Comparison of ENCODE assay signal across 1 cellular context in genomic region chr11:124798991-124799383, GRCh38.
TF ChIP-seq lines count a peak whose summit lies in the region.

No MANE protein-coding gene starts in this region.

TF ChIP-seq in K562, 482 proteins besides CTCF, POLR2A, EP300 and RAD21:
- TF ChIP-seq HMBOX1 (IDR thresholded peaks at IDR 0.05), result peak; percentile 25; the same call in 1 of the 2 replicates
- TF ChIP-seq ZNF224 (CRISPR knock-in tag; IDR thresholded peaks at IDR 0.05), result no peak
- TF ChIP-seq ETV1 (tag; conservative IDR thresholded peaks at IDR 0.05; ENCODE audit: low read depth), result 0 out of 2 replicates have a peak, but pooled peaks have one; percentile 24
- TF ChIP-seq RREB1 (CRISPR knock-in tag; IDR thresholded peaks at IDR 0.05), result no peak
